Comparison of ENCODE assay signal across 20 cellular contexts in the genomic region with DNA sequence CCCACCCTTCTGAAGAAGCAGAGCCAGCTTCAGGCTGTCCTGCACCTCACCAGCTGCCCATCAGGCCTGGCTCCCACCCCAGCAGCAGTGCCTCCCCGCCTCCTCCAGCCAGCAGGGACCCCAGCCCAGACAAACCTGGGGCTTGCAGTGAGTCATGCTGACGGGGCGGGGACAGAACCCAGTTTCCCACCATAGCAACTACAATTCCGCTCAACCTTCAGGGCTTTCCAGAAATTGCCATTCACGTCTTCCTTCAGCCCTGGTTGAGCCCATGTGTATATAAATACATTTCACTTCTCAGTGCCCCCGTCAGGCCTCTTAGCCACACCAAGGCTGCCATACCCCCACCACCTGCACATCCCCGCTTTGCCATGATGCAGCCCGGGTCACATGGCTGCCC. TPM values are rescaled to one million over a fixed set of nuclear protein-coding genes. Genes with fewer than 3 reads are reported as not detected.
A peak's percentile ranks its signal among the peaks of the same experiment; 100 is the strongest.
DNase-seq lines count a peak whose midpoint lies in the region; ATAC-seq, FAIRE-seq and TF ChIP-seq lines count a peak whose summit lies in the region.
"Had no signal": no experiment of that assay in that cellular context is flagged by ENCODE, and none has a peak within 500 bp of the region (broad histone marks: within the 10 kb centered on the region; RNA-seq: fewer than 3 reads in every experiment).

No MANE protein-coding gene starts in this region.

- CTCF ChIA-PET in HEK293 (lab: Yijun Ruan, JAX) (no interaction called here), H1 (lab: Charles Lee; ENCODE audit: partially characterized antibody) (no interaction called here)

- H3K27ac ChIP-seq in BLaER1 (no peak overlapping the region), HEK293 (ENCODE audit: extremely low read depth, low read depth, low read length) (no peak overlapping the region), H1 (ENCODE audit: low read depth, low read length) (no peak overlapping the region), heart left ventricle (no peak overlapping the region)
- H3K27ac ChIP-seq: HL-60 had no signal

- no peak for TF ChIP-seq POLR2A in H1 (IDR thresholded peaks at IDR 0.05; ENCODE audit: control extremely low read depth in 1 of 2, low read depth in 2 of 2, low read length in 2 of 2)
- TF ChIP-seq POLR2A in heart left ventricle (IDR thresholded peaks at IDR 0.05): no peak

- no peak overlapping the region for H3K4me3 Mint-ChIP-seq in progenitor cell of endocrine pancreas (ENCODE audit: low read depth)
- H3K4me3 Mint-ChIP-seq: CD14-positive monocyte; CD4-positive, alpha-beta memory T cell had no signal

- DNase-seq in H1 (ENCODE audit: low read depth in 1 of 2, low spot score in 2 of 2) (no peak), progenitor cell of endocrine pancreas (ENCODE audit: low spot score, unreplicated experiment) (no peak), inferior parietal cortex (ENCODE audit: extremely low spot score) (no peak), SKM-1 treated with dmso at 0.1 percent for 144 hours (lab: John Stamatoyannopoulos, UW; ENCODE audit: unreplicated experiment) (no peak), activated gamma-delta T cell treated with Interleukin-2 at 50 U/mL for 16 hours (no peak), heart left ventricle (no peak)
- DNase-seq: ACHN; BE2C; CD4-positive, alpha-beta memory T cell; DND-41; EL had no signal

- no peak overlapping the region for H4K91ac ChIP-seq in H1 (replicated peaks; ENCODE audit: insufficient read length, low read length)

- TF ChIP-seq EP300 in H1 (IDR thresholded peaks at IDR 0.05; ENCODE audit: borderline replicate concordance in 1 of 2, low read depth in 2 of 2, low read length in 2 of 2): no peak

- no peak for TF ChIP-seq CTCF in HEK293 (tag by site-specific recombination; IDR thresholded peaks at IDR 0.05)
- TF ChIP-seq CTCF in H1 (IDR thresholded peaks at IDR 0.05; ENCODE audit: control extremely low read depth in 1 of 3, insufficient read depth in 1 of 3, low read depth in 1 of 3, low read length in 3 of 3): no peak
- no peak for TF ChIP-seq CTCF in progenitor cell of endocrine pancreas (IDR thresholded peaks at IDR 0.05; ENCODE audit: unreplicated experiment)
- TF ChIP-seq CTCF in heart left ventricle (IDR thresholded peaks at IDR 0.05): no peak

- no peak overlapping the region for H3K4ac ChIP-seq in H1 (replicated peaks; ENCODE audit: insufficient read length, low read depth, low read length)

- H2AFZ ChIP-seq in H1 (ENCODE audit: low read length): no peak overlapping the region

- H3K4me2 ChIP-seq in BLaER1 (peak overlapping the region; percentile 70; the same call in 1 of the 2 replicates), H1 (ENCODE audit: insufficient read depth in 1 of 2, low read depth in 2 of 2, low read length in 2 of 2) (no peak overlapping the region)

- intact Hi-C loops in heart left ventricle (cut with DNase I): no loop called here

- no peak for TF ChIP-seq RAD21 in H1 (IDR thresholded peaks at IDR 0.05 in 1 of 2, conservative IDR thresholded peaks at IDR 0.05 in 1 of 2; ENCODE audit: low read depth in 2 of 2, low read length in 2 of 2)

- H3K14ac ChIP-seq in H1 (ENCODE audit: insufficient read length): no peak overlapping the region

- H2BK5ac ChIP-seq in H1 (ENCODE audit: low read depth, low read length): peak overlapping the region; percentile 21; the same call in 1 of the 2 replicates

- no peak overlapping the region; the same call in 1 of the 2 replicates for H4K8ac ChIP-seq in H1 (ENCODE audit: extremely low read depth, insufficient read depth, low read length)

- H4K5ac ChIP-seq in H1 (ENCODE audit: insufficient read length, low read depth, low read length): no peak overlapping the region

- no peak overlapping the region for H3K56ac ChIP-seq in H1 (replicated peaks; ENCODE audit: insufficient read length, low read depth, low read length)

- peaks cover 15% of the 10 kb centered on the region for H3K4me1 Mint-ChIP-seq in progenitor cell of endocrine pancreas (ENCODE audit: low read depth)

- no peak overlapping the region for H2BK15ac ChIP-seq in H1 (ENCODE audit: low read length)

- ATAC-seq in heart left ventricle: no peak

- no peak overlapping the region for H2BK12ac ChIP-seq in H1 (ENCODE audit: low read depth, low read length)

- WGBS in H1 (ENCODE audit: extremely low coverage in 1 of 2, insufficient coverage in 1 of 2, insufficient read length in 1 of 2, insufficient replicate concordance in 2 of 2, low coverage in 1 of 2, low lambda C conversion rate in 2 of 2, missing lambda C conversion rate in 1 of 2), 2 experiments: 89% methylated on average over 8 of the region's 8 CpGs; no CpG with 5 or more reads in 1 of the 2 experiments
- WGBS in heart left ventricle, 4 donors: 90 to 96% (median 93%) methylated on average over 8 of the region's 8 CpGs

- no peak overlapping the region for H2BK120ac ChIP-seq in H1 (replicated peaks; ENCODE audit: low read depth, low read length)

- no peaks in the 10 kb centered on the region for H3K23me2 ChIP-seq in H1 (ENCODE audit: low read depth, low read length)

- H2AK5ac ChIP-seq in H1 (ENCODE audit: low read depth, low read length): no peak overlapping the region

- no peak overlapping the region for H3K9ac ChIP-seq in BLaER1
- no peak overlapping the region for H3K9ac ChIP-seq in H1 (replicated peaks in 1 of 4; ENCODE audit: extremely low read depth in 1 of 4, low read depth in 3 of 4, low read length in 3 of 4)

- no peaks in the 10 kb centered on the region for H3K79me1 ChIP-seq in H1 (ENCODE audit: low read depth, low read length)

- H3K9me3 ChIP-seq in BLaER1: no peaks in the 10 kb centered on the region
- H3K9me3 ChIP-seq in HEK293 (ENCODE audit: control insufficient read depth, insufficient read depth, low read depth, low read length): no peaks in the 10 kb centered on the region
- no peaks in the 10 kb centered on the region for H3K9me3 ChIP-seq in H1 (ENCODE audit: insufficient read depth in 2 of 2, low read depth in 1 of 2, low read length in 1 of 2)
- no peaks in the 10 kb centered on the region for H3K9me3 ChIP-seq in heart left ventricle
- H3K9me3 ChIP-seq: BE2C had no signal

- FAIRE-seq in H1 (lab: Jason Lieb, UNC): no peak
- FAIRE-seq: A204.1, GM12891, GM19239, H54 had no signal

- H3K36me3 ChIP-seq in BLaER1 (no peaks in the 10 kb centered on the region), HEK293 (ENCODE audit: control insufficient read depth in 2 of 2, insufficient read depth in 1 of 2, low read length in 2 of 2) (no peaks in the 10 kb centered on the region), H1 (ENCODE audit: control insufficient read depth in 2 of 4, insufficient read depth in 4 of 4, low read length in 3 of 4) (no peaks in the 10 kb centered on the region), heart left ventricle (no peaks in the 10 kb centered on the region)
- H3K36me3 ChIP-seq: BE2C had no signal

- H3K18ac ChIP-seq in H1 (ENCODE audit: extremely low read depth, low read length): no peak overlapping the region

- H3K27ac Mint-ChIP-seq in progenitor cell of endocrine pancreas: peak overlapping the region; percentile 3
- H3K27ac Mint-ChIP-seq: CD14-positive monocyte had no signal

- no peak overlapping the region for H2BK20ac ChIP-seq in H1 (ENCODE audit: low read length)

- H3K9me3 Mint-ChIP-seq in progenitor cell of endocrine pancreas (ENCODE audit: low read depth): no peaks in the 10 kb centered on the region

- no peaks in the 10 kb centered on the region for H3K36me3 Mint-ChIP-seq in progenitor cell of endocrine pancreas (ENCODE audit: insufficient read depth)
- H3K36me3 Mint-ChIP-seq: CD14-positive monocyte; CD4-positive, alpha-beta memory T cell had no signal

- H3K4me1 ChIP-seq in BLaER1 (peaks cover 51% of the 10 kb centered on the region), HEK293 (ENCODE audit: control insufficient read depth, insufficient read depth, low read length) (no peaks in the 10 kb centered on the region), H1 (replicated peaks in 1 of 4; ENCODE audit: control insufficient read depth in 3 of 4, insufficient read depth in 4 of 4, low read length in 3 of 4) (peaks cover 0 to 4% (median 0%) of the 10 kb centered on the region in 4 experiments; a peak in 1 of 7 replicates), heart left ventricle (peaks cover 0 to 7% (median 0%) of the 10 kb centered on the region in 12 donors)
- H3K4me1 ChIP-seq: BE2C had no signal

- H4K20me1 ChIP-seq in BLaER1 (no peaks in the 10 kb centered on the region), H1 (replicated peaks in 1 of 2; ENCODE audit: control insufficient read depth in 1 of 2, insufficient read depth in 2 of 2, low read length in 2 of 2) (peaks cover 0 to 1% of the 10 kb centered on the region in 2 experiments)

- H3K27me3 ChIP-seq in BLaER1: no peaks in the 10 kb centered on the region
- no peaks in the 10 kb centered on the region for H3K27me3 ChIP-seq in H1 (replicated peaks in 1 of 4; ENCODE audit: control insufficient read depth in 3 of 4, extremely low read depth in 1 of 4, insufficient read depth in 3 of 4, low read length in 3 of 4)
- H3K27me3 ChIP-seq in heart left ventricle: no peaks in the 10 kb centered on the region
- H3K27me3 ChIP-seq: BE2C had no signal

- peaks cover 33% of the 10 kb centered on the region for H3K27me3 Mint-ChIP-seq in progenitor cell of endocrine pancreas

- POLR2A ChIA-PET in HEK293 (lab: Yijun Ruan, JAX): no interaction called here
- POLR2A ChIA-PET in H1 (lab: Charles Lee; ENCODE audit: partially characterized antibody): interaction anchor here (1.2 kb wide), 1 partner anchor 20 kb away, joined by 4 read pairs; no protein-coding TSS in a partner anchor

- H3K4me3 ChIP-seq in BLaER1 (no peak overlapping the region), HEK293 (ENCODE audit: low read depth, low read length) (no peak overlapping the region), H1 (ENCODE audit: extremely low read depth in 1 of 4, insufficient read depth in 2 of 4, low read depth in 3 of 4, low read length in 4 of 4) (no peak overlapping the region), heart left ventricle (no peak overlapping the region)

- H3K23ac ChIP-seq in H1 (ENCODE audit: insufficient read length): no peak overlapping the region

- no peaks in the 10 kb centered on the region for H3K79me2 ChIP-seq in H1 (ENCODE audit: control insufficient read depth in 1 of 2, insufficient read depth in 2 of 2, low read length in 2 of 2)

TF ChIP-seq in H1, 55 proteins besides CTCF, POLR2A, EP300 and RAD21 (continues in another document):
- TF ChIP-seq CREB1 (IDR thresholded peaks at IDR 0.05): no peak

RNA-seq across cellular contexts. Expression of gene SPDEF, which starts 4.4 kb away (rescaled TPM):
- total RNA-seq in H1 (2021; fragmentation: NEBNext Ultra II Directional; extraction: Animal tissue kit (Norgen Biotek cat#: 25700)): 0.15 TPM in 1 of 2 replicates, not detected in the other
- polyA plus RNA-seq in H1 (2011; rRNA removed) (0.30 TPM in 2 replicates), heart left ventricle (under 1 TPM; 0.15 to 0.23 TPM)
- polyA plus RNA-seq in H1 (2011; cell fraction: cytosol; rRNA removed): 0.45 TPM
- polyA plus RNA-seq in H1 (2011; cell fraction: nucleus; rRNA removed): 0.87 TPM
- polyA plus RNA-seq in H1 (2012, experiment 1 of 2): 0.15 to 0.36 TPM (median 0.19 TPM) in 3 of 4 replicates, not detected in the other
- polyA plus RNA-seq in H1 (2012, experiment 2 of 2): not detected
- polyA plus RNA-seq in H1 (2013, experiment 1 of 2): 0.06 TPM
- 0.06 TPM for polyA plus RNA-seq in H1 (2013, experiment 2 of 2)
- polyA minus RNA-seq in H1 (2011; rRNA and poly(A)+ RNA removed): not detected in 2 replicates
- polyA minus RNA-seq in H1 (2011; cell fraction: cytosol; rRNA and poly(A)+ RNA removed): not detected
- 0.40 TPM for polyA minus RNA-seq in H1 (2011; cell fraction: nucleus; rRNA and poly(A)+ RNA removed)
- total RNA-seq in progenitor cell of endocrine pancreas (0.62 and 0.65 TPM in 2 replicates), heart left ventricle (under 1 TPM in 7 of 9 donors, not detected in 2; 0.12 to 0.46 (median 0.31) TPM)
- total RNA-seq: CD4-positive, alpha-beta memory T cell; G401 had no signal
- polyA plus RNA-seq: CD14-positive monocyte; CD4-positive, alpha-beta memory T cell had no signal
